1 cellular context compared by ENCODE assay signal in genomic region chr3:10619989-10620832, GRCh38.
TF ChIP-seq lines count a peak whose summit lies in the region.

No MANE protein-coding gene starts in this region.

TF ChIP-seq in H1, 55 proteins besides CTCF, POLR2A, EP300 and RAD21 (continued from another document):
- TF ChIP-seq, protein P1, sequence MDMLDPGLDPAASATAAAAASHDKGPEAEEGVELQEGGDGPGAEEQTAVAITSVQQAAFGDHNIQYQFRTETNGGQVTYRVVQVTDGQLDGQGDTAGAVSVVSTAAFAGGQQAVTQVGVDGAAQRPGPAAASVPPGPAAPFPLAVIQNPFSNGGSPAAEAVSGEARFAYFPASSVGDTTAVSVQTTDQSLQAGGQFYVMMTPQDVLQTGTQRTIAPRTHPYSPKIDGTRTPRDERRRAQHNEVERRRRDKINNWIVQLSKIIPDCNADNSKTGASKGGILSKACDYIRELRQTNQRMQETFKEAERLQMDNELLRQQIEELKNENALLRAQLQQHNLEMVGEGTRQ (IDR thresholded peaks at IDR 0.05; ENCODE audit: low read length), result no peak
- TF ChIP-seq EZH2 (IDR thresholded peaks at IDR 0.05; ENCODE audit: low read depth, low read length, severe bottlenecking) (no peak), CREB1 (IDR thresholded peaks at IDR 0.05) (no peak), FOSL1 (IDR thresholded peaks at IDR 0.05; ENCODE audit: insufficient read depth, low read depth, low read length) (no peak), SP2 (IDR thresholded peaks at IDR 0.05; ENCODE audit: low read length) (no peak), CEBPB (IDR thresholded peaks at IDR 0.05; ENCODE audit: low read depth, low read length) (no peak), TAF7 (optimal IDR thresholded peaks at IDR 0.05; ENCODE audit: borderline replicate concordance, low read depth, low read length) (no peak), KDM4A (IDR thresholded peaks at IDR 0.05; ENCODE audit: low read depth, low read length, severe bottlenecking) (no peak)
- TF ChIP-seq, protein P2, sequence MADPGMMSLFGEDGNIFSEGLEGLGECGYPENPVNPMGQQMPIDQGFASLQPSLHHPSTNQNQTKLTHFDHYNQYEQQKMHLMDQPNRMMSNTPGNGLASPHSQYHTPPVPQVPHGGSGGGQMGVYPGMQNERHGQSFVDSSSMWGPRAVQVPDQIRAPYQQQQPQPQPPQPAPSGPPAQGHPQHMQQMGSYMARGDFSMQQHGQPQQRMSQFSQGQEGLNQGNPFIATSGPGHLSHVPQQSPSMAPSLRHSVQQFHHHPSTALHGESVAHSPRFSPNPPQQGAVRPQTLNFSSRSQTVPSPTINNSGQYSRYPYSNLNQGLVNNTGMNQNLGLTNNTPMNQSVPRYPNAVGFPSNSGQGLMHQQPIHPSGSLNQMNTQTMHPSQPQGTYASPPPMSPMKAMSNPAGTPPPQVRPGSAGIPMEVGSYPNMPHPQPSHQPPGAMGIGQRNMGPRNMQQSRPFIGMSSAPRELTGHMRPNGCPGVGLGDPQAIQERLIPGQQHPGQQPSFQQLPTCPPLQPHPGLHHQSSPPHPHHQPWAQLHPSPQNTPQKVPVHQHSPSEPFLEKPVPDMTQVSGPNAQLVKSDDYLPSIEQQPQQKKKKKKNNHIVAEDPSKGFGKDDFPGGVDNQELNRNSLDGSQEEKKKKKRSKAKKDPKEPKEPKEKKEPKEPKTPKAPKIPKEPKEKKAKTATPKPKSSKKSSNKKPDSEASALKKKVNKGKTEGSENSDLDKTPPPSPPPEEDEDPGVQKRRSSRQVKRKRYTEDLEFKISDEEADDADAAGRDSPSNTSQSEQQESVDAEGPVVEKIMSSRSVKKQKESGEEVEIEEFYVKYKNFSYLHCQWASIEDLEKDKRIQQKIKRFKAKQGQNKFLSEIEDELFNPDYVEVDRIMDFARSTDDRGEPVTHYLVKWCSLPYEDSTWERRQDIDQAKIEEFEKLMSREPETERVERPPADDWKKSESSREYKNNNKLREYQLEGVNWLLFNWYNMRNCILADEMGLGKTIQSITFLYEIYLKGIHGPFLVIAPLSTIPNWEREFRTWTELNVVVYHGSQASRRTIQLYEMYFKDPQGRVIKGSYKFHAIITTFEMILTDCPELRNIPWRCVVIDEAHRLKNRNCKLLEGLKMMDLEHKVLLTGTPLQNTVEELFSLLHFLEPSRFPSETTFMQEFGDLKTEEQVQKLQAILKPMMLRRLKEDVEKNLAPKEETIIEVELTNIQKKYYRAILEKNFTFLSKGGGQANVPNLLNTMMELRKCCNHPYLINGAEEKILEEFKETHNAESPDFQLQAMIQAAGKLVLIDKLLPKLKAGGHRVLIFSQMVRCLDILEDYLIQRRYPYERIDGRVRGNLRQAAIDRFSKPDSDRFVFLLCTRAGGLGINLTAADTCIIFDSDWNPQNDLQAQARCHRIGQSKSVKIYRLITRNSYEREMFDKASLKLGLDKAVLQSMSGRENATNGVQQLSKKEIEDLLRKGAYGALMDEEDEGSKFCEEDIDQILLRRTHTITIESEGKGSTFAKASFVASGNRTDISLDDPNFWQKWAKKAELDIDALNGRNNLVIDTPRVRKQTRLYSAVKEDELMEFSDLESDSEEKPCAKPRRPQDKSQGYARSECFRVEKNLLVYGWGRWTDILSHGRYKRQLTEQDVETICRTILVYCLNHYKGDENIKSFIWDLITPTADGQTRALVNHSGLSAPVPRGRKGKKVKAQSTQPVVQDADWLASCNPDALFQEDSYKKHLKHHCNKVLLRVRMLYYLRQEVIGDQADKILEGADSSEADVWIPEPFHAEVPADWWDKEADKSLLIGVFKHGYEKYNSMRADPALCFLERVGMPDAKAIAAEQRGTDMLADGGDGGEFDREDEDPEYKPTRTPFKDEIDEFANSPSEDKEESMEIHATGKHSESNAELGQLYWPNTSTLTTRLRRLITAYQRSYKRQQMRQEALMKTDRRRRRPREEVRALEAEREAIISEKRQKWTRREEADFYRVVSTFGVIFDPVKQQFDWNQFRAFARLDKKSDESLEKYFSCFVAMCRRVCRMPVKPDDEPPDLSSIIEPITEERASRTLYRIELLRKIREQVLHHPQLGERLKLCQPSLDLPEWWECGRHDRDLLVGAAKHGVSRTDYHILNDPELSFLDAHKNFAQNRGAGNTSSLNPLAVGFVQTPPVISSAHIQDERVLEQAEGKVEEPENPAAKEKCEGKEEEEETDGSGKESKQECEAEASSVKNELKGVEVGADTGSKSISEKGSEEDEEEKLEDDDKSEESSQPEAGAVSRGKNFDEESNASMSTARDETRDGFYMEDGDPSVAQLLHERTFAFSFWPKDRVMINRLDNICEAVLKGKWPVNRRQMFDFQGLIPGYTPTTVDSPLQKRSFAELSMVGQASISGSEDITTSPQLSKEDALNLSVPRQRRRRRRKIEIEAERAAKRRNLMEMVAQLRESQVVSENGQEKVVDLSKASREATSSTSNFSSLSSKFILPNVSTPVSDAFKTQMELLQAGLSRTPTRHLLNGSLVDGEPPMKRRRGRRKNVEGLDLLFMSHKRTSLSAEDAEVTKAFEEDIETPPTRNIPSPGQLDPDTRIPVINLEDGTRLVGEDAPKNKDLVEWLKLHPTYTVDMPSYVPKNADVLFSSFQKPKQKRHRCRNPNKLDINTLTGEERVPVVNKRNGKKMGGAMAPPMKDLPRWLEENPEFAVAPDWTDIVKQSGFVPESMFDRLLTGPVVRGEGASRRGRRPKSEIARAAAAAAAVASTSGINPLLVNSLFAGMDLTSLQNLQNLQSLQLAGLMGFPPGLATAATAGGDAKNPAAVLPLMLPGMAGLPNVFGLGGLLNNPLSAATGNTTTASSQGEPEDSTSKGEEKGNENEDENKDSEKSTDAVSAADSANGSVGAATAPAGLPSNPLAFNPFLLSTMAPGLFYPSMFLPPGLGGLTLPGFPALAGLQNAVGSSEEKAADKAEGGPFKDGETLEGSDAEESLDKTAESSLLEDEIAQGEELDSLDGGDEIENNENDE (IDR thresholded peaks at IDR 0.05; ENCODE audit: insufficient replicate concordance, low read length), result no peak
TF ChIP-seq in H1: peak in this region for 0.
